13 cellular contexts compared by ENCODE assay signal in genomic region chr1:181255270-181255929, GRCh38.
A peak's percentile ranks its signal among the peaks of the same experiment; 100 is the strongest.
DNase-seq lines count a peak whose midpoint lies in the region; ATAC-seq and TF ChIP-seq lines count a peak whose summit lies in the region.
"Had no signal": no experiment of that assay in that cellular context is flagged by ENCODE, and none has a peak within 500 bp of the region (broad histone marks: within the 10 kb centered on the region; RNA-seq: fewer than 3 reads in every experiment).

No MANE protein-coding gene starts in this region.

- H3K9me3 Mint-ChIP-seq in MCF 10A (ENCODE audit: unreplicated experiment) = no peaks in the 10 kb centered on the region
- H3K9me3 Mint-ChIP-seq: natural killer cell had no signal

- H3K9me3 ChIP-seq in left lung (peaks cover 0 to 19% of the 10 kb centered on the region in 2 donors), MM.1S (replicated peaks; ENCODE audit: insufficient read depth, low read length) (no peaks in the 10 kb centered on the region)
- H3K9me3 ChIP-seq: uterus had no signal

- CTCF ChIA-PET in MCF 10A (lab: Yijun Ruan, JAX) = interaction anchor here (0.6 kb wide), 1 partner anchor 887 kb away, joined by 3 read pairs; no protein-coding TSS in a partner anchor

- in situ Hi-C loops in ACHN (cut with HindIII; ENCODE audit: low pct_ligation_motif_present, low pct_unique_long_range_greater_than_20kb, low sequenced_read_pairs) = no loop called here

- H3K4me3 Mint-ChIP-seq in MCF 10A (ENCODE audit: unreplicated experiment) = no peak overlapping the region
- H3K4me3 Mint-ChIP-seq: activated naive CD4-positive, alpha-beta T cell treated with anti-CD3 and anti-CD28 coated beads for 36 hours; natural killer cell had no signal

- no peaks in the 10 kb centered on the region for H3F3A ChIP-seq in MM.1S (ENCODE audit: insufficient read depth, low read length)

- H3K4me1 Mint-ChIP-seq in MCF 10A (ENCODE audit: insufficient read depth, unreplicated experiment) = peaks cover 53% of the 10 kb centered on the region
- H3K4me1 Mint-ChIP-seq: natural killer cell had no signal

- H2AFZ ChIP-seq in MM.1S (ENCODE audit: low read length) = no peak overlapping the region

- peak; percentile 90 for ATAC-seq in left lung
- no peak for ATAC-seq in HG02884 (IDR thresholded peaks at IDR 0.05; ENCODE audit: unreplicated experiment)
- no peak for ATAC-seq in GM18907 (IDR thresholded peaks at IDR 0.05; ENCODE audit: unreplicated experiment)
- ATAC-seq: natural killer cell had no signal

- H3K36me3 ChIP-seq in left lung (no peaks in the 10 kb centered on the region), MM.1S (replicated peaks; ENCODE audit: insufficient read depth, low read length) (no peaks in the 10 kb centered on the region)
- H3K36me3 ChIP-seq: uterus had no signal

- H3K27ac ChIP-seq in left lung = no peak overlapping the region
- no peak overlapping the region for H3K27ac ChIP-seq in MM.1S (ENCODE audit: low read length)
- H3K27ac ChIP-seq: uterus had no signal

- H3K4me1 ChIP-seq in left lung (no peaks in the 10 kb centered on the region), MM.1S (ENCODE audit: low read length) (no peaks in the 10 kb centered on the region)
- H3K4me1 ChIP-seq: uterus had no signal

- POLR2A ChIA-PET in MCF 10A (lab: Yijun Ruan, JAX) = interaction anchor here (0.7 to 2.0 kb wide), 5 partner anchors 10 to 235 kb away, joined by 3 to 5 read pairs (median 4); no protein-coding TSS in a partner anchor

- no peak overlapping the region for H3K9ac ChIP-seq in MM.1S (ENCODE audit: low read length)

- no peak for TF ChIP-seq CTCF in MCF 10A (IDR thresholded peaks at IDR 0.05; ENCODE audit: unreplicated experiment)
- no peak for TF ChIP-seq CTCF in left lung (IDR thresholded peaks at IDR 0.05)
- TF ChIP-seq CTCF in MM.1S (IDR thresholded peaks at IDR 0.05; ENCODE audit: low read length) = no peak

- BruUV-seq in MCF 10A (replicated peaks; lab: Mats Ljungman, UMichigan) = no TSS peak

- H3K27ac Mint-ChIP-seq in MCF 10A (ENCODE audit: low read depth, unreplicated experiment) = peak overlapping the region; percentile 80
- H3K27ac Mint-ChIP-seq: activated naive CD4-positive, alpha-beta T cell treated with anti-CD3 and anti-CD28 coated beads for 36 hours; natural killer cell had no signal

- H3K27me3 ChIP-seq in left lung = no peaks in the 10 kb centered on the region
- no peaks in the 10 kb centered on the region for H3K27me3 ChIP-seq in MM.1S (replicated peaks; ENCODE audit: insufficient read depth, low read length)
- H3K27me3 ChIP-seq: uterus had no signal

- H3K79me2 ChIP-seq in MM.1S (ENCODE audit: low read length) = no peaks in the 10 kb centered on the region

- no peaks in the 10 kb centered on the region for H3K9me2 ChIP-seq in MM.1S (replicated peaks; ENCODE audit: insufficient read depth, low read length)

- H3K4me3 ChIP-seq in left lung (no peak overlapping the region), MM.1S (ENCODE audit: low read length) (no peak overlapping the region)
- H3K4me3 ChIP-seq: uterus had no signal

- H3K36me3 Mint-ChIP-seq in MCF 10A (ENCODE audit: insufficient read depth, unreplicated experiment) = no peaks in the 10 kb centered on the region
- H3K36me3 Mint-ChIP-seq: natural killer cell had no signal

- H4K20me1 ChIP-seq in MM.1S (ENCODE audit: insufficient read depth, low read length) = no peaks in the 10 kb centered on the region

- intact Hi-C loops in MCF 10A (cut with micrococcal nuclease) = loop anchor here (1.0 to 5.0 kb wide), 2 partner anchors 63 to 170 kb away; no protein-coding TSS in a partner anchor
- intact Hi-C loops in left lung (cut with DNase I) = no loop called here

- peaks cover 15% of the 10 kb centered on the region for H3K27me3 Mint-ChIP-seq in MCF 10A (ENCODE audit: insufficient read depth, unreplicated experiment)

- DNase-seq in ACHN = peak; percentile 93
- DNase-seq in HT1080 (ENCODE audit: low read depth) = peak; percentile 97
- peak; percentile 100 for DNase-seq in MCF 10A (ENCODE audit: unreplicated experiment)
- peak in 1 of 2 donors; percentile 70 for DNase-seq in left lung
- DNase-seq in MM.1S = no peak
- no peak for DNase-seq in activated CD4-positive, alpha-beta T cell treated with anti-CD3 and anti-CD28 coated beads, Interleukin-2, amount 50 U/mL, for 48 hours
- DNase-seq: activated naive CD4-positive, alpha-beta T cell treated with anti-CD3 and anti-CD28 coated beads for 36 hours; erythroblast; natural killer cell; NCI-H774; uterus had no signal

- H3K4me2 ChIP-seq in MM.1S (ENCODE audit: low read depth, low read length) = no peak overlapping the region

Comparison
In these comparisons a context has a peak if more than half of its experiments do, and no peak if none do; other contexts are left out.
1. DNase-seq: peak in ACHN (single experiment), HT1080 (single experiment) and MCF 10A (single experiment); none in MM.1S (single experiment) and activated CD4-positive, alpha-beta T cell treated with anti-CD3 and anti-CD28 coated beads, Interleukin-2, amount 50 U/mL, for 48 hours (0 of 2).